ENCODE assay signal across 1 cellular context in the genomic region with DNA sequence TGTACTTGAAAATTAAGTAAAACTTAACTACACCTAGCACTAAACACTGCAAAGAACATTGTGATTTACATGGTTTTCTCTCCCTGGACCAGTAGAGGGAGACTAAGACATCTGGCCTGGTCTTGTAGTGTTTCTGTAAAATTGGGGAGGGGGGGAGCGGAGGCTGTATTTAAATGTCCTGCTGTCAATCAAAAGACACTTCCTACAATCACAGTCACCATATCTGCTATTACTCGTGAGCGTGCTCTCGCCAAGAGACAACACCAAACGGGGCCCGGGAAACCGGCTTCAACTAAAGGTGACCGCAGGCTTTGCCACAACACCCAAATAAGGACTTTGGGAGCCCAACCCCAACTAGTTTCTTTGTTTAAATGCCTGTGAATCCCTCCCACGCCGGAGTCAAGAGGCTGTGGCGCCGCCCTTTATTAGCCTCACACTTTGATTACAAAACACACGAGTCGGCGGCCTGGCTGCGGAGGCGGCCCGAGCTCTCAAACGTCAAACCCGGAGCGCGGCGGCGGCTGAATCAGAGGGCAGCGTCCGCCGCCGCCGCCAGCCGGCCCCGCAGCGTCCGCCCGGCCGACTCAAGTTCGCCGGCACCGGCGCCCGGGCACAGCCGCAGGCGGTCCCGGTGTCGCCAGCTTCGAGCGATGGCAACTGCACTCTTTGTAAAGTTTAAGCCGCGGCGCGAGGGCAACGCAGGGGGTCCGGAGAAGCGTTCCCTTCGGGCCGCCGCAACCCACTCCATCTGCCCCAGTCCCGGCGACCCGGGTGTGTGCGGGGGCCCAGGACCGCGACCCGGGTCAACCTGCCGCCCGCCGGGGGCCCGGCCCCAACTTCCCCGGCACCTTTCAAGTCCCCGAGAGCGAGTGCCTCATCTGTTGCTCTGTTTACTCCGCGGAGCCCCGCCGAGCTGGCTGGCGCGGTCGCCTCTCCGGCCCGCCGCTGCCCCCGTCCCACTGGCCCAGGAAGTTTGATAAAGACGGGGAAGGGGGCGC.
TF ChIP-seq lines count a peak whose summit lies in the region.

No MANE protein-coding gene starts in this region.

TF ChIP-seq in HepG2, 621 proteins besides CTCF, POLR2A, EP300 and RAD21 (continued from another document):
- TF ChIP-seq, protein P1, sequence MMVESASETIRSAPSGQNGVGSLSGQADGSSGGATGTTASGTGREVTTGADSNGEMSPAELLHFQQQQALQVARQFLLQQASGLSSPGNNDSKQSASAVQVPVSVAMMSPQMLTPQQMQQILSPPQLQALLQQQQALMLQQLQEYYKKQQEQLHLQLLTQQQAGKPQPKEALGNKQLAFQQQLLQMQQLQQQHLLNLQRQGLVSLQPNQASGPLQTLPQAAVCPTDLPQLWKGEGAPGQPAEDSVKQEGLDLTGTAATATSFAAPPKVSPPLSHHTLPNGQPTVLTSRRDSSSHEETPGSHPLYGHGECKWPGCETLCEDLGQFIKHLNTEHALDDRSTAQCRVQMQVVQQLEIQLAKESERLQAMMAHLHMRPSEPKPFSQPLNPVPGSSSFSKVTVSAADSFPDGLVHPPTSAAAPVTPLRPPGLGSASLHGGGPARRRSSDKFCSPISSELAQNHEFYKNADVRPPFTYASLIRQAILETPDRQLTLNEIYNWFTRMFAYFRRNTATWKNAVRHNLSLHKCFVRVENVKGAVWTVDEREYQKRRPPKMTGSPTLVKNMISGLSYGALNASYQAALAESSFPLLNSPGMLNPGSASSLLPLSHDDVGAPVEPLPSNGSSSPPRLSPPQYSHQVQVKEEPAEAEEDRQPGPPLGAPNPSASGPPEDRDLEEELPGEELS (CRISPR knock-in tag; IDR thresholded peaks at IDR 0.05): peak; percentile 86
